Comparison of ENCODE assay signal across 1 cellular context in genomic region chr19:29858621-29859020, GRCh38.
TF ChIP-seq lines count a peak whose summit lies in the region.

No MANE protein-coding gene starts in this region.

TF ChIP-seq in IMR-90, 13 proteins besides CTCF, POLR2A, EP300 and RAD21 (continued from another document):
- no peak for TF ChIP-seq NFE2L2 (IDR thresholded peaks at IDR 0.05; ENCODE audit: low read depth, low read length)
